ENCODE assay signal across 12 cellular contexts in genomic region chr4:74402692-74403460, GRCh38. TPM values are rescaled to one million over a fixed set of nuclear protein-coding genes. Genes with fewer than 3 reads are reported as not detected.
DNase-seq lines count a peak whose midpoint lies in the region; ATAC-seq and TF ChIP-seq lines count a peak whose summit lies in the region.
"Had no signal": no experiment of that assay in that cellular context is flagged by ENCODE, and none has a peak within 500 bp of the region (broad histone marks: within the 10 kb centered on the region; RNA-seq: fewer than 3 reads in every experiment).

No MANE protein-coding gene starts in this region.

- no peaks in the 10 kb centered on the region for H3K27me3 Mint-ChIP-seq in WTC11 (ENCODE audit: low read depth)
- H3K27me3 Mint-ChIP-seq: effector memory CD8-positive, alpha-beta T cell had no signal

- no peak for TF ChIP-seq CTCF in WTC11 (IDR thresholded peaks at IDR 0.05)

- H3K9me3 Mint-ChIP-seq in WTC11, result peaks cover 10% of the 10 kb centered on the region
- H3K9me3 Mint-ChIP-seq: effector memory CD8-positive, alpha-beta T cell had no signal

- H3K36me3 Mint-ChIP-seq in WTC11, result no peaks in the 10 kb centered on the region

- H3K4me3 Mint-ChIP-seq in WTC11, result no peak overlapping the region
- H3K4me3 Mint-ChIP-seq: effector memory CD8-positive, alpha-beta T cell had no signal

- DNase-seq in germinal center (ENCODE audit: low spot score) (peak; percentile 23), GDM1 (lab: John Stamatoyannopoulos, UW) (no peak), WTC11 (ENCODE audit: low spot score) (no peak), globus pallidus (ENCODE audit: low spot score) (no peak), activated T-cell treated with anti-CD3 and anti-CD28 coated beads for 4 hours (no peak)
- DNase-seq: activated naive CD4-positive, alpha-beta T cell; COR-L47; effector memory CD8-positive, alpha-beta T cell; NCI-H526 treated with DMSO at 0.1 percent for 48 hours had no signal

- CTCF ChIA-PET in WTC11 (lab: Charles Lee), result no interaction called here

- POLR2A ChIA-PET in WTC11 (lab: Charles Lee), result no interaction called here

- H3K27ac Mint-ChIP-seq in WTC11, result no peak overlapping the region
- H3K27ac Mint-ChIP-seq: effector memory CD8-positive, alpha-beta T cell had no signal

- H3K4me1 Mint-ChIP-seq in WTC11, result no peaks in the 10 kb centered on the region

- ATAC-seq in GM18907 (IDR thresholded peaks at IDR 0.05; ENCODE audit: unreplicated experiment) (peak; percentile 98), GM21825 (IDR thresholded peaks at IDR 0.05; ENCODE audit: unreplicated experiment) (peak; percentile 92), HG03354 (IDR thresholded peaks at IDR 0.05; ENCODE audit: poor library complexity, severe bottlenecking, unreplicated experiment) (peak; percentile 98), WTC11 (no peak)
- ATAC-seq: effector memory CD8-positive, alpha-beta T cell had no signal

TF ChIP-seq in WTC11, 78 proteins besides CTCF, POLR2A, EP300 and RAD21:
- TF ChIP-seq TEAD4 (CRISPR knock-in tag; IDR thresholded peaks at IDR 0.05) (no peak), NFYB (CRISPR knock-in tag; conservative IDR thresholded peaks at IDR 0.05; ENCODE audit: low read depth) (no peak), FOXK1 (CRISPR knock-in tag; IDR thresholded peaks at IDR 0.05) (no peak), ZNF263 (CRISPR knock-in tag; IDR thresholded peaks at IDR 0.05; ENCODE audit: low read depth) (no peak), TP53 (CRISPR knock-in tag; IDR thresholded peaks at IDR 0.05) (no peak), GTF2I (CRISPR knock-in tag; conservative IDR thresholded peaks at IDR 0.05) (no peak), JAZF1 (CRISPR knock-in tag; IDR thresholded peaks at IDR 0.05) (no peak), CREB1 (CRISPR knock-in tag; IDR thresholded peaks at IDR 0.05) (no peak), FOXJ3 (CRISPR knock-in tag; IDR thresholded peaks at IDR 0.05; ENCODE audit: borderline replicate concordance) (no peak), E2F4 (CRISPR knock-in tag; IDR thresholded peaks at IDR 0.05; ENCODE audit: borderline replicate concordance, low read depth) (no peak), SOX15 (CRISPR knock-in tag; IDR thresholded peaks at IDR 0.05) (no peak), NR2C2 (CRISPR knock-in tag; IDR thresholded peaks at IDR 0.05) (no peak), ZBTB21 (CRISPR knock-in tag; IDR thresholded peaks at IDR 0.05; ENCODE audit: borderline replicate concordance) (no peak), ZBTB43 (CRISPR knock-in tag; IDR thresholded peaks at IDR 0.05) (no peak)
- TF ChIP-seq, protein P1, sequence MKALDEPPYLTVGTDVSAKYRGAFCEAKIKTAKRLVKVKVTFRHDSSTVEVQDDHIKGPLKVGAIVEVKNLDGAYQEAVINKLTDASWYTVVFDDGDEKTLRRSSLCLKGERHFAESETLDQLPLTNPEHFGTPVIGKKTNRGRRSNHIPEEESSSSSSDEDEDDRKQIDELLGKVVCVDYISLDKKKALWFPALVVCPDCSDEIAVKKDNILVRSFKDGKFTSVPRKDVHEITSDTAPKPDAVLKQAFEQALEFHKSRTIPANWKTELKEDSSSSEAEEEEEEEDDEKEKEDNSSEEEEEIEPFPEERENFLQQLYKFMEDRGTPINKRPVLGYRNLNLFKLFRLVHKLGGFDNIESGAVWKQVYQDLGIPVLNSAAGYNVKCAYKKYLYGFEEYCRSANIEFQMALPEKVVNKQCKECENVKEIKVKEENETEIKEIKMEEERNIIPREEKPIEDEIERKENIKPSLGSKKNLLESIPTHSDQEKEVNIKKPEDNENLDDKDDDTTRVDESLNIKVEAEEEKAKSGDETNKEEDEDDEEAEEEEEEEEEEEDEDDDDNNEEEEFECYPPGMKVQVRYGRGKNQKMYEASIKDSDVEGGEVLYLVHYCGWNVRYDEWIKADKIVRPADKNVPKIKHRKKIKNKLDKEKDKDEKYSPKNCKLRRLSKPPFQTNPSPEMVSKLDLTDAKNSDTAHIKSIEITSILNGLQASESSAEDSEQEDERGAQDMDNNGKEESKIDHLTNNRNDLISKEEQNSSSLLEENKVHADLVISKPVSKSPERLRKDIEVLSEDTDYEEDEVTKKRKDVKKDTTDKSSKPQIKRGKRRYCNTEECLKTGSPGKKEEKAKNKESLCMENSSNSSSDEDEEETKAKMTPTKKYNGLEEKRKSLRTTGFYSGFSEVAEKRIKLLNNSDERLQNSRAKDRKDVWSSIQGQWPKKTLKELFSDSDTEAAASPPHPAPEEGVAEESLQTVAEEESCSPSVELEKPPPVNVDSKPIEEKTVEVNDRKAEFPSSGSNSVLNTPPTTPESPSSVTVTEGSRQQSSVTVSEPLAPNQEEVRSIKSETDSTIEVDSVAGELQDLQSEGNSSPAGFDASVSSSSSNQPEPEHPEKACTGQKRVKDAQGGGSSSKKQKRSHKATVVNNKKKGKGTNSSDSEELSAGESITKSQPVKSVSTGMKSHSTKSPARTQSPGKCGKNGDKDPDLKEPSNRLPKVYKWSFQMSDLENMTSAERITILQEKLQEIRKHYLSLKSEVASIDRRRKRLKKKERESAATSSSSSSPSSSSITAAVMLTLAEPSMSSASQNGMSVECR (CRISPR knock-in tag; IDR thresholded peaks at IDR 0.05; ENCODE audit: borderline replicate concordance), result no peak
- TF ChIP-seq, protein P2, sequence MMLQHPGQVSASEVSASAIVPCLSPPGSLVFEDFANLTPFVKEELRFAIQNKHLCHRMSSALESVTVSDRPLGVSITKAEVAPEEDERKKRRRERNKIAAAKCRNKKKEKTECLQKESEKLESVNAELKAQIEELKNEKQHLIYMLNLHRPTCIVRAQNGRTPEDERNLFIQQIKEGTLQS (CRISPR knock-in tag; conservative IDR thresholded peaks at IDR 0.05), result no peak
TF ChIP-seq in WTC11: peak in this region for 0.

RNA-seq across cellular contexts. Expression of gene EREG, which starts 37.9 kb away (rescaled TPM):
- total RNA-seq in WTC11 (2021), result 0.05 to 0.23 TPM (median 0.09 TPM) in 3 replicates

RNA-seq across cellular contexts. Expression of gene AREG, which starts 42.1 kb away (rescaled TPM):
- 0.14 to 0.33 TPM (median 0.32 TPM) in 3 replicates for total RNA-seq in WTC11 (2021)
